In genomic region chr11:19793356-19793755, GRCh38 we compare ENCODE assay signal across 18 cellular contexts.
DNase-seq lines count a peak whose midpoint lies in the region; ATAC-seq, FAIRE-seq and TF ChIP-seq lines count a peak whose summit lies in the region.
"Had no signal": no experiment of that assay in that cellular context is flagged by ENCODE, and none has a peak within 500 bp of the region (broad histone marks: within the 10 kb centered on the region; RNA-seq: fewer than 3 reads in every experiment).

No MANE protein-coding gene starts in this region.

- in situ Hi-C loops in HepG2 (cut with HindIII; ENCODE audit: extremely low pct_ligation_motif_present, low pct_unique_long_range_greater_than_20kb): no loop called here

- H3K4me1 ChIP-seq in BLaER1 (peaks cover 28% of the 10 kb centered on the region), colonic mucosa (peaks cover 14% of the 10 kb centered on the region), HepG2 (ENCODE audit: insufficient read depth, low read length) (no peaks in the 10 kb centered on the region)

- intact Hi-C loops in colonic mucosa (cut with DNase I): no loop called here
- intact Hi-C loops in HepG2 (cut with micrococcal nuclease; ENCODE audit: unreplicated experiment): no loop called here

- no peak for FAIRE-seq in HepG2 (lab: Jason Lieb, UNC)

- H4K20me1 ChIP-seq in BLaER1 (no peaks in the 10 kb centered on the region), HepG2 (ENCODE audit: insufficient read depth, low read length) (no peaks in the 10 kb centered on the region)

- H3K27me3 ChIP-seq in BLaER1: no peaks in the 10 kb centered on the region
- H3K27me3 ChIP-seq in colonic mucosa: no peaks in the 10 kb centered on the region
- H3K27me3 ChIP-seq in HepG2 (ENCODE audit: control insufficient read depth in 1 of 2, insufficient read depth in 2 of 2, low read length in 2 of 2): peaks cover 0 to 23% of the 10 kb centered on the region in 2 experiments; a peak in 2 of 5 replicates

- H3K27ac ChIP-seq in BLaER1 (no peak overlapping the region), colonic mucosa (peak overlapping the region; percentile 12), HepG2 (ENCODE audit: extremely low read length, insufficient read depth, low read length) (no peak overlapping the region), RWPE1 (no peak overlapping the region)
- H3K27ac ChIP-seq: KMS-11 had no signal

- H3K79me2 ChIP-seq in HepG2 (ENCODE audit: insufficient read depth, low read length): no peaks in the 10 kb centered on the region

- H2AFZ ChIP-seq in HepG2 (ENCODE audit: low read length): no peak overlapping the region

- no peak for TF ChIP-seq RAD21 in HepG2 (CRISPR knock-in tag; IDR thresholded peaks at IDR 0.05)

- H3K4me2 ChIP-seq in BLaER1: peak overlapping the region; percentile 76
- H3K4me2 ChIP-seq in HepG2 (ENCODE audit: low read depth, low read length): no peak overlapping the region
- H3K4me2 ChIP-seq: KMS-11 had no signal

- H3K9me3 ChIP-seq in BLaER1: no peaks in the 10 kb centered on the region
- H3K9me3 ChIP-seq in colonic mucosa: no peaks in the 10 kb centered on the region
- H3K9me3 ChIP-seq in HepG2 (ENCODE audit: low read length): no peaks in the 10 kb centered on the region

- no peak for TF ChIP-seq CTCF in colonic mucosa (IDR thresholded peaks at IDR 0.05)
- TF ChIP-seq CTCF in HepG2 (CRISPR knock-in tag; IDR thresholded peaks at IDR 0.05): no peak
- no peak for TF ChIP-seq CTCF in RWPE1 (conservative IDR thresholded peaks at IDR 0.05; ENCODE audit: low read depth)

- POLR2A ChIA-PET in HepG2 (lab: Yijun Ruan, JAX) (no interaction called here), RWPE1 (lab: Yijun Ruan, JAX; ENCODE audit: low non-redundant PET) (no interaction called here)

- TF ChIP-seq EP300 in HepG2 (IDR thresholded peaks at IDR 0.05; ENCODE audit: low read depth in 2 of 2, low read length in 2 of 2) (no peak), HepG2 (CRISPR knock-in tag; IDR thresholded peaks at IDR 0.05; ENCODE audit: borderline replicate concordance) (no peak)

- no TSS peak for BruUV-seq in HepG2 (replicated peaks; lab: Mats Ljungman, UMichigan)

- CTCF ChIA-PET in HepG2 (lab: Yijun Ruan, JAX; ENCODE audit: low intra/inter-chr PET ratio, low total read pairs): no interaction called here
- CTCF ChIA-PET in RWPE1 (lab: Yijun Ruan, JAX): no interaction called here

- TF ChIP-seq POLR2A in HepG2 (IDR thresholded peaks at IDR 0.05; ENCODE audit: insufficient read depth in 1 of 2, low read depth in 2 of 2, low read length in 2 of 2): no peak

- DNase-seq in DMS153 treated with DMSO at 0.1 percent for 48 hours (lab: John Stamatoyannopoulos, UW; ENCODE audit: unreplicated experiment) (peak; percentile 52), colonic mucosa (peak; percentile 74), mucosa of gallbladder (ENCODE audit: low spot score) (peak; percentile 15), NCI-H82 (lab: John Stamatoyannopoulos, UW) (no peak), HepG2 (ENCODE audit: low spot score) (no peak), RWPE1 (ENCODE audit: low spot score) (no peak), NCI-H2081 treated with DMSO at 0.1 percent for 48 hours (lab: John Stamatoyannopoulos, UW) (no peak)
- DNase-seq: AML-193; CD4-positive, alpha-beta T cell; EL; GOT3; NCI-H1092 treated with DMSO at 0.1 percent for 48 hours; NCI-H1694; NCI-H2171 treated with DMSO at 0.1 percent for 48 hours; NCI-H526 treated with DMSO at 0.1 percent for 48 hours; SHP77 had no signal

- no peaks in the 10 kb centered on the region for H3K36me3 ChIP-seq in BLaER1
- no peaks in the 10 kb centered on the region for H3K36me3 ChIP-seq in colonic mucosa
- no peaks in the 10 kb centered on the region for H3K36me3 ChIP-seq in HepG2 (replicated peaks in 1 of 2; ENCODE audit: control insufficient read depth in 1 of 2, insufficient read depth in 2 of 2, low read length in 2 of 2)

- H3K4me3 ChIP-seq in BLaER1: no peak overlapping the region
- no peak overlapping the region for H3K4me3 ChIP-seq in colonic mucosa
- H3K4me3 ChIP-seq in HepG2 (replicated peaks in 1 of 3; ENCODE audit: insufficient read depth in 1 of 3, low read depth in 2 of 3, low read length in 3 of 3): no peak overlapping the region

- ATAC-seq in HepG2: no peak

- WGBS in HepG2 (ENCODE audit: low lambda C conversion rate): 21% methylated on average over 4 of the region's 4 CpGs

- H3K9ac ChIP-seq in BLaER1 (no peak overlapping the region), colonic mucosa (ENCODE audit: low read depth in 2 of 2, low read length in 2 of 2) (peak overlapping the region in 1 of 2 donors; percentile 4), HepG2 (ENCODE audit: insufficient read depth, low read depth, low read length) (no peak overlapping the region)
- H3K9ac ChIP-seq: KMS-11 had no signal

TF ChIP-seq in HepG2, 621 proteins besides CTCF, POLR2A, EP300 and RAD21:
- TF ChIP-seq KDM5A (IDR thresholded peaks at IDR 0.05; ENCODE audit: borderline replicate concordance, low read length): no peak
- no peak for TF ChIP-seq ZNF605 (CRISPR knock-in tag; IDR thresholded peaks at IDR 0.05)
- no peak for TF ChIP-seq NFIC (IDR thresholded peaks at IDR 0.05; ENCODE audit: low read length)
- TF ChIP-seq MNT (IDR thresholded peaks at IDR 0.05): no peak
- no peak for TF ChIP-seq ZC3H13 (CRISPR knock-in tag; IDR thresholded peaks at IDR 0.05)

Comparison
In these comparisons a context has a peak if more than half of its experiments do, and no peak if none do; other contexts are left out.
1. DNase-seq: peak in DMS153 treated with DMSO at 0.1 percent for 48 hours (single experiment), colonic mucosa (single experiment) and mucosa of gallbladder (single experiment); none in NCI-H82 (single experiment), HepG2 (single experiment), RWPE1 (single experiment) and NCI-H2081 treated with DMSO at 0.1 percent for 48 hours (single experiment).